ENCODE assay signal across 13 cellular contexts in the genomic region with DNA sequence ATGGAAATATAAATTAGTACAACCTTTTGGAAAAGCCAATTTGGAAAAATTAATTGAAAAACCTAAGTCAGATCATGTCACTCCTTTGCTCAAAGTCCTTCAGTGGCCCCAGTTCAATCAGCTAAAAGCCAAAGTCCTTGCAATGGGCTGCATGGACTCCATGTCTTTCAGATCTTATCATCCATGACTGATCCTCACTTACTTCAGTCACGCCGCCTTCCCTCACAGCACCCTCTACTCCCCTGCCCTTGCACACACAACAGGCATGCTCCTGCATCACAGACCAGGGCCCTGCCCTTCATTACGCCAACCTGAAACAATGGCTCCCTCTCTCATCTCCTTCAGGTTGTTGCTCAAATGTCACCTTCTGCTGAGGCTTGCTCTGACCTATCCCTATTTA. TPM values are rescaled to one million over a fixed set of nuclear protein-coding genes. Genes with fewer than 3 reads are reported as not detected.
DNase-seq lines count a peak whose midpoint lies in the region; ATAC-seq and TF ChIP-seq lines count a peak whose summit lies in the region.
"Had no signal": no experiment of that assay in that cellular context is flagged by ENCODE, and none has a peak within 500 bp of the region (broad histone marks: within the 10 kb centered on the region; RNA-seq: fewer than 3 reads in every experiment).

No MANE protein-coding gene starts in this region.

- POLR2A ChIA-PET in Panc1 (lab: Charles Lee): no interaction called here

- H3K4me1 ChIP-seq in Panc1 (ENCODE audit: control insufficient read depth, insufficient read depth, low read length): no peaks in the 10 kb centered on the region

- no peak for TF ChIP-seq CTCF in Panc1 (IDR thresholded peaks at IDR 0.05)
- TF ChIP-seq CTCF in type B pancreatic cell (conservative IDR thresholded peaks at IDR 0.05): no peak

- H3K4me3 Mint-ChIP-seq in activated naive CD4-positive, alpha-beta T cell treated with anti-CD3 and anti-CD28 coated beads, Interleukin-2, amount 50 U/mL, for 24 hours: no peak overlapping the region
- H3K4me3 Mint-ChIP-seq in activated naive CD4-positive, alpha-beta T cell treated with anti-CD3 and anti-CD28 coated beads for 36 hours: no peak overlapping the region
- H3K4me3 Mint-ChIP-seq in type B pancreatic cell: no peak overlapping the region

- DNase-seq in activated naive CD4-positive, alpha-beta T cell treated with anti-CD3 and anti-CD28 coated beads for 36 hours: no peak
- DNase-seq in Panc1 (ENCODE audit: low read depth, low spot score) (no peak), left kidney (ENCODE audit: low read depth, low spot score) (peak; percentile 24), type B pancreatic cell (ENCODE audit: extremely low spot score, unreplicated experiment) (no peak), EL (no peak)
- DNase-seq: NCI-H1417 treated with DMSO at 0.1 percent for 48 hours, NCI-H2081, NCI-H2227 treated with DMSO at 0.1 percent for 48 hours, NCI-H526 treated with DMSO at 0.1 percent for 48 hours, PC-3 had no signal

- intact Hi-C loops in activated naive CD4-positive, alpha-beta T cell treated with anti-CD3 and anti-CD28 coated beads for 36 hours (cut with micrococcal nuclease): no loop called here
- intact Hi-C loops in Panc1 (cut with micrococcal nuclease; ENCODE audit: unreplicated experiment): no loop called here

- BruUV-seq in Panc1 (replicated peaks; lab: Mats Ljungman, UMichigan): no TSS peak

- in situ Hi-C loops in Panc1 (cut with HindIII; ENCODE audit: low pct_unique_long_range_greater_than_20kb, low sequenced_read_pairs): no loop called here

- H3K27me3 ChIP-seq in Panc1 (ENCODE audit: control insufficient read depth, insufficient read depth, low read length): no peaks in the 10 kb centered on the region

- H3K36me3 Mint-ChIP-seq in activated naive CD4-positive, alpha-beta T cell treated with anti-CD3 and anti-CD28 coated beads, Interleukin-2, amount 50 U/mL, for 24 hours: peaks cover 2% of the 10 kb centered on the region
- H3K36me3 Mint-ChIP-seq in activated naive CD4-positive, alpha-beta T cell treated with anti-CD3 and anti-CD28 coated beads for 36 hours (ENCODE audit: low read depth): peaks cover 14% of the 10 kb centered on the region
- peaks cover 23% of the 10 kb centered on the region for H3K36me3 Mint-ChIP-seq in type B pancreatic cell

- peaks cover 30% of the 10 kb centered on the region for H3K4me1 Mint-ChIP-seq in activated naive CD4-positive, alpha-beta T cell treated with anti-CD3 and anti-CD28 coated beads, Interleukin-2, amount 50 U/mL, for 24 hours
- H3K4me1 Mint-ChIP-seq in activated naive CD4-positive, alpha-beta T cell treated with anti-CD3 and anti-CD28 coated beads for 36 hours (ENCODE audit: low read depth): peaks cover 14% of the 10 kb centered on the region
- H3K4me1 Mint-ChIP-seq in type B pancreatic cell (ENCODE audit: unreplicated experiment): peaks cover 23% of the 10 kb centered on the region

- no peak overlapping the region for H3K4me3 ChIP-seq in Panc1 (ENCODE audit: low read depth in 2 of 2, low read length in 2 of 2)

- no peak overlapping the region for H3K27ac ChIP-seq in Panc1 (ENCODE audit: low read length)

- peaks cover 22% of the 10 kb centered on the region for H3K36me3 ChIP-seq in Panc1 (ENCODE audit: control insufficient read depth, insufficient read depth, low read length)

- ATAC-seq in Panc1 (peak; percentile 30; the same call in 1 of the 2 replicates), HG03139 (IDR thresholded peaks at IDR 0.05; ENCODE audit: unreplicated experiment) (no peak)
- ATAC-seq: PC-3 had no signal

- CTCF ChIA-PET in activated naive CD4-positive, alpha-beta T cell treated with anti-CD3 and anti-CD28 coated beads for 36 hours (lab: Charles Lee): no interaction called here
- CTCF ChIA-PET in Panc1 (lab: Charles Lee): no interaction called here

- H3K27me3 Mint-ChIP-seq in activated naive CD4-positive, alpha-beta T cell treated with anti-CD3 and anti-CD28 coated beads, Interleukin-2, amount 50 U/mL, for 24 hours: no peaks in the 10 kb centered on the region
- H3K27me3 Mint-ChIP-seq in activated naive CD4-positive, alpha-beta T cell treated with anti-CD3 and anti-CD28 coated beads for 36 hours (ENCODE audit: low read depth): no peaks in the 10 kb centered on the region
- no peaks in the 10 kb centered on the region for H3K27me3 Mint-ChIP-seq in type B pancreatic cell

- H3K9me3 ChIP-seq in Panc1 (ENCODE audit: control insufficient read depth, insufficient read depth, low read depth, low read length): no peaks in the 10 kb centered on the region

- H3K9me3 Mint-ChIP-seq in activated naive CD4-positive, alpha-beta T cell treated with anti-CD3 and anti-CD28 coated beads, Interleukin-2, amount 50 U/mL, for 24 hours: no peaks in the 10 kb centered on the region
- H3K9me3 Mint-ChIP-seq in activated naive CD4-positive, alpha-beta T cell treated with anti-CD3 and anti-CD28 coated beads for 36 hours: no peaks in the 10 kb centered on the region
- no peaks in the 10 kb centered on the region for H3K9me3 Mint-ChIP-seq in type B pancreatic cell

- peak overlapping the region; percentile 30 for H3K27ac Mint-ChIP-seq in activated naive CD4-positive, alpha-beta T cell treated with anti-CD3 and anti-CD28 coated beads, Interleukin-2, amount 50 U/mL, for 24 hours
- H3K27ac Mint-ChIP-seq in activated naive CD4-positive, alpha-beta T cell treated with anti-CD3 and anti-CD28 coated beads for 36 hours: no peak overlapping the region
- H3K27ac Mint-ChIP-seq in type B pancreatic cell: peak overlapping the region; percentile 4

RNA-seq across cellular contexts. Expression of gene KANSL3, which starts 15.6 kb away (rescaled TPM):
- 10 to 100 TPM; 33.0 to 37.5 TPM for total RNA-seq in activated naive CD4-positive, alpha-beta T cell treated with anti-CD3 and anti-CD28 coated beads for 36 hours
- 50.3 TPM for total RNA-seq in Panc1 (2021; ENCODE audit: unreplicated experiment)
- polyA plus RNA-seq in Panc1 (2012; ENCODE audit: insufficient read length): 30.6 TPM
- total RNA-seq in type B pancreatic cell (ENCODE audit: low replicate concordance): 40.7 and 53.2 TPM in 2 replicates

RNA-seq across cellular contexts. Expression of gene FER1L5, which starts 20.0 kb away (rescaled TPM):
- not detected for total RNA-seq in activated naive CD4-positive, alpha-beta T cell treated with anti-CD3 and anti-CD28 coated beads for 36 hours
- total RNA-seq in Panc1 (2021; ENCODE audit: unreplicated experiment) (not detected), type B pancreatic cell (ENCODE audit: low replicate concordance) (0.75 TPM in 1 of 2 replicates, not detected in the other)
- polyA plus RNA-seq in Panc1 (2012; ENCODE audit: insufficient read length): 0.06 TPM
- total RNA-seq: PC-3, SK-MEL-5 had no signal
